In genomic region chr10:96125142-96125515, GRCh38 we compare ENCODE assay signal across 16 cellular contexts. TPM values are rescaled to one million over a fixed set of nuclear protein-coding genes. Genes with fewer than 3 reads are reported as not detected.
DNase-seq lines count a peak whose midpoint lies in the region; ATAC-seq and TF ChIP-seq lines count a peak whose summit lies in the region.
"Had no signal": no experiment of that assay in that cellular context is flagged by ENCODE, and none has a peak within 500 bp of the region (broad histone marks: within the 10 kb centered on the region; RNA-seq: fewer than 3 reads in every experiment).

No MANE protein-coding gene starts in this region.

- no peak for TF ChIP-seq CTCF in 22Rv1 (IDR thresholded peaks at IDR 0.05)
- TF ChIP-seq CTCF in HCT116 (IDR thresholded peaks at IDR 0.05 in 2 of 3, conservative IDR thresholded peaks at IDR 0.05 in 1 of 3; ENCODE audit: borderline replicate concordance in 1 of 3, insufficient read depth in 1 of 3, low read depth in 2 of 3, low read length in 2 of 3), result no peak
- TF ChIP-seq CTCF in OCI-LY3 (IDR thresholded peaks at IDR 0.05; ENCODE audit: low read depth, low read length), result no peak
- TF ChIP-seq CTCF in fibroblast of pulmonary artery (IDR thresholded peaks at IDR 0.05; ENCODE audit: low read length, missing control alignments), result no peak

- CTCF ChIA-PET in HCT116 (lab: Charles Lee), result interaction anchor here (1.0 to 1.6 kb wide), 3 partner anchors 78 to 209 kb away, joined by 3 to 4 read pairs (median 3); no protein-coding TSS in a partner anchor

- H3K9me3 ChIP-seq in HCT116 (ENCODE audit: control insufficient read depth in 1 of 2, insufficient read depth in 1 of 2, low read depth in 1 of 2, low read length in 2 of 2), result no peaks in the 10 kb centered on the region
- no peaks in the 10 kb centered on the region for H3K9me3 ChIP-seq in OCI-LY3 (ENCODE audit: insufficient read depth, low read length)
- H3K9me3 ChIP-seq: HAP-1, uterus had no signal

- ATAC-seq in HCT116, result no peak
- ATAC-seq: activated naive CD4-positive, alpha-beta T cell treated with anti-CD3 and anti-CD28 coated beads, Interleukin-2, amount 50 U/mL, for 72 hours; stimulated activated effector memory CD8-positive, alpha-beta T cell treated with anti-CD3 and anti-CD28 coated beads, Interleukin-12 subunit alpha, Interleukin-12 subunit beta, amount 100 ng/mL, for 72 hours had no signal

- H3K4me1 ChIP-seq in HCT116 (ENCODE audit: control insufficient read depth in 1 of 2, insufficient read depth in 2 of 2, low read length in 2 of 2) (peaks cover 42 to 57% of the 10 kb centered on the region in 2 experiments), OCI-LY3 (ENCODE audit: low read length) (peaks cover 24% of the 10 kb centered on the region)
- H3K4me1 ChIP-seq: uterus had no signal

- H3K79me2 ChIP-seq in HCT116 (ENCODE audit: insufficient read depth, low read length) (no peaks in the 10 kb centered on the region), OCI-LY3 (ENCODE audit: low read length) (no peaks in the 10 kb centered on the region)

- POLR2A ChIA-PET in HCT116 (lab: Charles Lee), result no interaction called here

- TF ChIP-seq RAD21 in HCT116 (IDR thresholded peaks at IDR 0.05; ENCODE audit: low read depth), result no peak

- DNase-seq in HCT116 (ENCODE audit: low read depth, low spot score) (no peak), fibroblast of pulmonary artery (ENCODE audit: low read depth) (peak; percentile 62), posterior cingulate gyrus (no peak), H7 (no peak), SK-N-DZ (ENCODE audit: low spot score) (no peak), COR-L47 (lab: John Stamatoyannopoulos, UW) (no peak)
- DNase-seq: activated CD8-positive, alpha-beta memory T cell treated with anti-CD3 and anti-CD28 coated beads, Interleukin-2, amount 10 ng/mL, durations not matched to agents 7 days and 5 days; DMS79; stimulated activated CD4-positive, alpha-beta T cell treated with anti-CD3 and anti-CD28 coated beads, Interleukin-2, amount 100 ng/mL, for 48 hours; uterus had no signal

- H2AFZ ChIP-seq in HCT116 (ENCODE audit: low read depth, low read length, poor library complexity, severe bottlenecking) (no peak overlapping the region), OCI-LY3 (ENCODE audit: low read depth, low read length) (no peak overlapping the region)

- H3K4me3 ChIP-seq in HCT116 (replicated peaks in 1 of 2; ENCODE audit: low read depth in 1 of 2, low read length in 2 of 2), result peak overlapping the region; percentile 50 to 65
- H3K4me3 ChIP-seq in OCI-LY3 (ENCODE audit: low read length), result peak overlapping the region; percentile 75; the same call in 1 of the 2 replicates
- H3K4me3 ChIP-seq in fibroblast of pulmonary artery (replicated peaks; ENCODE audit: low read depth, low read length), result peak overlapping the region; percentile 48
- H3K4me3 ChIP-seq in H7 (ENCODE audit: insufficient read depth, low read depth, low read length), result no peak overlapping the region
- H3K4me3 ChIP-seq: GM12878, uterus had no signal

- no peaks in the 10 kb centered on the region for H3K36me3 ChIP-seq in HCT116 (ENCODE audit: control insufficient read depth in 1 of 2, insufficient read depth in 2 of 2, low read length in 2 of 2)
- no peaks in the 10 kb centered on the region for H3K36me3 ChIP-seq in OCI-LY3 (replicated peaks; ENCODE audit: low read depth, low read length)
- H3K36me3 ChIP-seq in H7 (replicated peaks; ENCODE audit: control insufficient read depth, insufficient read depth, low read length), result no peaks in the 10 kb centered on the region
- H3K36me3 ChIP-seq: HAP-1, uterus had no signal

- RAD21 ChIA-PET in HCT116 (lab: Charles Lee; ENCODE audit: low non-redundant PET in 1 of 2, low total read pairs in 2 of 2, uncharacterized antibody in 2 of 2, unreplicated experiment in 2 of 2), result no interaction called here

- TF ChIP-seq POLR2A in HCT116 (IDR thresholded peaks at IDR 0.05; ENCODE audit: borderline replicate concordance, extremely low read depth, insufficient read depth, insufficient read length), result no peak

- H3K9ac ChIP-seq in HCT116 (ENCODE audit: low read length) (peak overlapping the region; percentile 57), OCI-LY3 (ENCODE audit: low read length) (peak overlapping the region; percentile 39; the same call in 1 of the 2 replicates)

- intact Hi-C loops in HCT116 (cut with micrococcal nuclease) (loop anchor here (10.0 kb wide), 1 partner anchor 220 kb away; the partner anchor contains the start of gene CC2D2B), posterior cingulate gyrus (cut with DNase I) (no loop called here)

- H3K9me2 ChIP-seq in HCT116 (ENCODE audit: insufficient read depth), result no peaks in the 10 kb centered on the region

- H3K27ac ChIP-seq in 22Rv1 (peak overlapping the region; percentile 48), HCT116 (ENCODE audit: low read depth, low read length) (peak overlapping the region; percentile 77; the same call in 1 of the 2 replicates), OCI-LY3 (ENCODE audit: low read length) (no peak overlapping the region)
- H3K27ac ChIP-seq: uterus had no signal

- H3K27me3 ChIP-seq in HCT116 (ENCODE audit: insufficient read depth, low read length) (no peaks in the 10 kb centered on the region), OCI-LY3 (ENCODE audit: low read depth, low read length) (no peaks in the 10 kb centered on the region), H7 (ENCODE audit: control insufficient read depth, insufficient read depth, low read length) (no peaks in the 10 kb centered on the region)

- peak overlapping the region; percentile 83 for H3K4me2 ChIP-seq in HCT116 (ENCODE audit: low read length)
- peak overlapping the region; percentile 70 for H3K4me2 ChIP-seq in OCI-LY3 (ENCODE audit: low read length)

- no peaks in the 10 kb centered on the region for H4K20me1 ChIP-seq in HCT116 (ENCODE audit: insufficient read depth)
- no peaks in the 10 kb centered on the region for H4K20me1 ChIP-seq in OCI-LY3 (ENCODE audit: insufficient read depth, low read length)

- TSS peak; percentile 8 for BruUV-seq in HCT116 (replicated peaks; lab: Mats Ljungman, UMichigan)

TF ChIP-seq in HCT116, 20 proteins besides CTCF, POLR2A, EP300 and RAD21:
- TF ChIP-seq EGR1 (IDR thresholded peaks at IDR 0.05; ENCODE audit: low read depth) (no peak), EZH2 (IDR thresholded peaks at IDR 0.05) (no peak), MAX (IDR thresholded peaks at IDR 0.05) (no peak), EZH2phosphoT487 (IDR thresholded peaks at IDR 0.05; ENCODE audit: borderline replicate concordance) (no peak), FOSL1 (IDR thresholded peaks at IDR 0.05; ENCODE audit: low read depth) (no peak)

RNA-seq across cellular contexts. Expression of gene ZNF518A, which starts 5.0 kb away (rescaled TPM):
- 36.7 TPM for total RNA-seq in HCT116 (2021; ENCODE audit: unreplicated experiment)
- polyA plus RNA-seq in HCT116 (2012), result 5.4 and 7.2 TPM in 2 replicates
- 15.3 and 20.4 TPM in 2 replicates for total RNA-seq in H7 (2014; rRNA removed; shearing (Covaris generic))
- 12.7 and 13.0 TPM in 2 replicates for polyA plus RNA-seq in SK-N-DZ (2014; cell fraction: cytosol; rRNA removed)
- polyA plus RNA-seq in SK-N-DZ (2014; cell fraction: nucleus; rRNA removed), result 41.5 and 49.7 TPM in 2 replicates
